In genomic region chr9:111992523-111992922, GRCh38 we compare ENCODE assay signal across 8 cellular contexts.
DNase-seq lines count a peak whose midpoint lies in the region; ATAC-seq and TF ChIP-seq lines count a peak whose summit lies in the region.

No MANE protein-coding gene starts in this region.

- peak; percentile 81 for DNase-seq in ACHN
- DNase-seq in stimulated activated naive CD8-positive, alpha-beta T cell treated with anti-CD3 and anti-CD28 coated beads, Interleukin-15, Interleukin-2, amounts not matched to agents 100 U/mL and 50 U/mL, for 24 hours, result no peak
- DNase-seq in NCI-H748 treated with DMSO at 0.1 percent for 48 hours (lab: John Stamatoyannopoulos, UW), result no peak
- DNase-seq in glutamatergic neuron, result no peak
- DNase-seq in NCI-H1930 (lab: John Stamatoyannopoulos, UW), result no peak

- no peak overlapping the region for H3K4me3 Mint-ChIP-seq in activated T-helper 17 cell treated with anti-CD3 and anti-CD28 coated beads, Interleukin-2, amount 50 U/mL, for 72 hours
- H3K4me3 Mint-ChIP-seq in glutamatergic neuron (ENCODE audit: unreplicated experiment), result no peak overlapping the region

- peak overlapping the region; percentile 77 for H3K27ac Mint-ChIP-seq in activated T-helper 17 cell treated with anti-CD3 and anti-CD28 coated beads, Interleukin-2, amount 50 U/mL, for 72 hours
- H3K27ac Mint-ChIP-seq in glutamatergic neuron (ENCODE audit: unreplicated experiment), result no peak overlapping the region

- no peaks in the 10 kb centered on the region for H3K27me3 Mint-ChIP-seq in activated T-helper 17 cell treated with anti-CD3 and anti-CD28 coated beads, Interleukin-2, amount 50 U/mL, for 72 hours
- H3K27me3 Mint-ChIP-seq in glutamatergic neuron (ENCODE audit: unreplicated experiment), result no peaks in the 10 kb centered on the region

- no peak for TF ChIP-seq CTCF in glutamatergic neuron (IDR thresholded peaks at IDR 0.05; ENCODE audit: partially characterized antibody, unreplicated experiment)

- H3K9me3 Mint-ChIP-seq in activated T-helper 17 cell treated with anti-CD3 and anti-CD28 coated beads, Interleukin-2, amount 50 U/mL, for 72 hours, result no peaks in the 10 kb centered on the region
- H3K9me3 Mint-ChIP-seq in glutamatergic neuron (ENCODE audit: unreplicated experiment), result no peaks in the 10 kb centered on the region

- peaks cover 19% of the 10 kb centered on the region for H3K4me1 Mint-ChIP-seq in activated T-helper 17 cell treated with anti-CD3 and anti-CD28 coated beads, Interleukin-2, amount 50 U/mL, for 72 hours
- no peaks in the 10 kb centered on the region for H3K4me1 Mint-ChIP-seq in glutamatergic neuron (ENCODE audit: low read depth, unreplicated experiment)

- in situ Hi-C loops in ACHN (cut with HindIII; ENCODE audit: low pct_ligation_motif_present, low pct_unique_long_range_greater_than_20kb, low sequenced_read_pairs), result no loop called here

- H3K36me3 Mint-ChIP-seq in activated T-helper 17 cell treated with anti-CD3 and anti-CD28 coated beads, Interleukin-2, amount 50 U/mL, for 72 hours (ENCODE audit: low read depth), result no peaks in the 10 kb centered on the region
- no peaks in the 10 kb centered on the region for H3K36me3 Mint-ChIP-seq in glutamatergic neuron (ENCODE audit: unreplicated experiment)

- ATAC-seq in GM19324 (IDR thresholded peaks at IDR 0.05; ENCODE audit: low FRiP score, unreplicated experiment) (peak; percentile 89), HG03139 (IDR thresholded peaks at IDR 0.05; ENCODE audit: unreplicated experiment) (peak; percentile 84)
- ATAC-seq in activated T-helper 17 cell treated with anti-CD3 and anti-CD28 coated beads, Interleukin-2, amount 50 U/mL, for 72 hours (replicated peaks), result peak; percentile 96
- peak; percentile 95 for ATAC-seq in stimulated activated naive CD8-positive, alpha-beta T cell treated with anti-CD3 and anti-CD28 coated beads, Interleukin-15, Interleukin-2, amounts not matched to agents 100 U/mL and 50 U/mL, for 24 hours
